In the genomic region with DNA sequence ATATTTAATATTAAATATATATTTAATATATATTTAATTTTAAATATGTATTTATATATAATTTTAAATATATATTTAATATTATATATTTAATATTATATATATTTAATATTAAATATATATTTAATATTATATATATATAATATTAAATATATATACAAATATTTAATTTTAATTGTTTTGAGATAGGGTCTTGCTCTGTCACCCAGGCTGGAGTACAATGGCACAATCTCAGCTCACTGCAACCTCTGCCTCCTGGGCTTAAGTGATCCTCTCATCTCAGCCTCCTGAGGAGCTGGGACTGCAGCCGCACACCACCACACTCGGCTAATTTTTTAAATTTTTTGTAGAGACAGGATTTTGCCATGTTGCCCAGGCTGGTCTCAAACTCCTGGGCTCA, we compare ENCODE assay signal across 4 cellular contexts. TPM values are rescaled to one million over a fixed set of nuclear protein-coding genes. Genes with fewer than 3 reads are reported as not detected.
"Had no signal": no experiment of that assay in that cellular context is flagged by ENCODE, and none has a peak within 500 bp of the region (broad histone marks: within the 10 kb centered on the region; RNA-seq: fewer than 3 reads in every experiment).

No MANE protein-coding gene starts in this region.

RNA-seq across cellular contexts. Expression of a gene that starts 54.2 kb away (rescaled TPM):
- total RNA-seq: activated CD4-positive, alpha-beta T cell treated with anti-CD3 and anti-CD28 coated beads, Interleukin-2, amount 10 ng/mL, durations not matched to agents 7 days and 5 days; activated naive CD4-positive, alpha-beta T cell treated with anti-CD3 and anti-CD28 coated beads, Interleukin-2, amount 50 U/mL, for 72 hours; activated naive CD8-positive, alpha-beta T cell treated with anti-CD3 and anti-CD28 coated beads, Interleukin-2, amount 10 ng/mL, durations not matched to agents 7 days and 5 days; activated T-cell treated with anti-CD3 and anti-CD28 coated beads, Interleukin-2, amount 50 U/mL, for 72 hours had no signal
